ENCODE assay signal across 1 cellular context in the genomic region with DNA sequence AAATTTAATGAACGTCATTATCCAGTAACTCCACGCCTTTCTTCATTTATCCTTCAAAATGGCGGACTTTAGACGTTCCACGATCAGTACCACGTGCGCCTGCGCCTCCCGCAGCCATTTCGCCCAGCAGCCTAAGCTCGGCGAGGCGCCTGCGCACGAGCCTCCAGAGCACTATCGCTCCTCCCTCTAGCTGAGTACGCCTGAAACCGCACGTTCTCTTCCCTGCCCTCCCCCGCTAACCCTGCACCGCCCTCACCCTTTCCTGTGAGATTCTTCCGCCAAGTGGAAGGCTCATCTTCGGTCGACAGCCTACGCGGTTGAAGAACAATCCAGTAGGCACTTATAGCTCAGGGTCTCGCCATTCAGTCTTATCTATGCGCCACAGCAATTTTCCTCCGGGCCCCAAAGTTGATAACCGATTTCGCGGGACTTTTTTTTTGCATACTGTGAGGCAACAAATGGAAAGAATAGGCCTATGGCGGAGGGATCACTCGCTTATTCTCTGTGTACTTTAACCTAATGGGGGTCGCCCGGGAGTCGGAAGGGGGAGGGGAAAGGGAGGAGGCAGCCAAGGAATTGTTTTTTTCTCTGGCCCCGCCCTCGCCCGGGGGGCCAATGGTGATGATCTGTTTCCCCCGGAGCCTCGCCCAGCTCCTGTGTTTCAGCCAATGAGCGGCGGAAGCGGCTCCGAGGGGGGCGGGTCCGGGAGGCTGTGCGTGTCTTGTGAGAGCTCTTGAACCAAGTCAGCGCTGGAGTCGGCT.
TF ChIP-seq lines count a peak whose summit lies in the region.

Gene KDM3A (plus strand): TSS at position 741 of the 761 bp plus-strand sequence. CDS start 677 bp downstream, outside the sequence.

TF ChIP-seq in K562, 482 proteins besides CTCF, POLR2A, EP300 and RAD21 (continued from another document and continues in another):
- TF ChIP-seq, protein P1, sequence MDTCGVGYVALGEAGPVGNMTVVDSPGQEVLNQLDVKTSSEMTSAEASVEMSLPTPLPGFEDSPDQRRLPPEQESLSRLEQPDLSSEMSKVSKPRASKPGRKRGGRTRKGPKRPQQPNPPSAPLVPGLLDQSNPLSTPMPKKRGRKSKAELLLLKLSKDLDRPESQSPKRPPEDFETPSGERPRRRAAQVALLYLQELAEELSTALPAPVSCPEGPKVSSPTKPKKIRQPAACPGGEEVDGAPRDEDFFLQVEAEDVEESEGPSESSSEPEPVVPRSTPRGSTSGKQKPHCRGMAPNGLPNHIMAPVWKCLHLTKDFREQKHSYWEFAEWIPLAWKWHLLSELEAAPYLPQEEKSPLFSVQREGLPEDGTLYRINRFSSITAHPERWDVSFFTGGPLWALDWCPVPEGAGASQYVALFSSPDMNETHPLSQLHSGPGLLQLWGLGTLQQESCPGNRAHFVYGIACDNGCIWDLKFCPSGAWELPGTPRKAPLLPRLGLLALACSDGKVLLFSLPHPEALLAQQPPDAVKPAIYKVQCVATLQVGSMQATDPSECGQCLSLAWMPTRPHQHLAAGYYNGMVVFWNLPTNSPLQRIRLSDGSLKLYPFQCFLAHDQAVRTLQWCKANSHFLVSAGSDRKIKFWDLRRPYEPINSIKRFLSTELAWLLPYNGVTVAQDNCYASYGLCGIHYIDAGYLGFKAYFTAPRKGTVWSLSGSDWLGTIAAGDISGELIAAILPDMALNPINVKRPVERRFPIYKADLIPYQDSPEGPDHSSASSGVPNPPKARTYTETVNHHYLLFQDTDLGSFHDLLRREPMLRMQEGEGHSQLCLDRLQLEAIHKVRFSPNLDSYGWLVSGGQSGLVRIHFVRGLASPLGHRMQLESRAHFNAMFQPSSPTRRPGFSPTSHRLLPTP (IDR thresholded peaks at IDR 0.05; ENCODE audit: borderline replicate concordance, extremely low read depth, insufficient read length) = no peak
- no peak for TF ChIP-seq U2AF2 (optimal IDR thresholded peaks at IDR 0.05; ENCODE audit: low read depth, low read length)
- peak; percentile 21; the same call in 1 of the 2 replicates for TF ChIP-seq THRAP3 (IDR thresholded peaks at IDR 0.05; ENCODE audit: borderline replicate concordance)
- peak; percentile 97 for TF ChIP-seq SP1 (CRISPR knock-in tag; IDR thresholded peaks at IDR 0.05)
- peak; percentile 69 for TF ChIP-seq POLR2B (IDR thresholded peaks at IDR 0.05; ENCODE audit: low read depth, partially characterized antibody)
- TF ChIP-seq ZNF197 (CRISPR knock-in tag; IDR thresholded peaks at IDR 0.05; ENCODE audit: low read depth) = peak; percentile 43; the same call in 1 of the 2 replicates
- peak; percentile 97 for TF ChIP-seq CC2D1A (IDR thresholded peaks at IDR 0.05)
- peak; percentile 13 for TF ChIP-seq GTF2E2 (tag; IDR thresholded peaks at IDR 0.05)
- TF ChIP-seq MLLT1 (IDR thresholded peaks at IDR 0.05) = peak; percentile 73 to 97; a peak in 3 of 4 replicates
- TF ChIP-seq RBFOX2 (IDR thresholded peaks at IDR 0.05; ENCODE audit: low read depth, low read length) = no peak
- TF ChIP-seq LEF1 (IDR thresholded peaks at IDR 0.05) = peak; percentile 100
- no peak; the same call in 1 of the 2 replicates for TF ChIP-seq ZC3H11A (IDR thresholded peaks at IDR 0.05; ENCODE audit: low read depth, low read length)
- TF ChIP-seq MCM5 (IDR thresholded peaks at IDR 0.05; ENCODE audit: low read depth) = no peak
- TF ChIP-seq RREB1 (CRISPR knock-in tag; IDR thresholded peaks at IDR 0.05) = 0 out of 2 replicates have a peak, but pooled peaks have one; percentile 58
- peak; percentile 92 for TF ChIP-seq TRIM28 (IDR thresholded peaks at IDR 0.05)
- peak; percentile 79 for TF ChIP-seq CBFA2T3 (IDR thresholded peaks at IDR 0.05)
- TF ChIP-seq HMBOX1 (IDR thresholded peaks at IDR 0.05) = no peak
- TF ChIP-seq ZNF395 (CRISPR knock-in tag; IDR thresholded peaks at IDR 0.05) = peak; percentile 96
- TF ChIP-seq BCOR (IDR thresholded peaks at IDR 0.05) = peak; percentile 88
- TF ChIP-seq NFATC3 (IDR thresholded peaks at IDR 0.05) = peak; percentile 86
- TF ChIP-seq KDM1A (IDR thresholded peaks at IDR 0.05) = peak; percentile 25 to 93; a peak in 2 of 4 replicates
- peak; percentile 93 for TF ChIP-seq MTA3 (IDR thresholded peaks at IDR 0.05; ENCODE audit: borderline replicate concordance)
- TF ChIP-seq CBFA2T2 (conservative IDR thresholded peaks at IDR 0.05) = peak; percentile 62
- 0 out of 2 replicates have a peak, but pooled peaks have one; percentile 46 for TF ChIP-seq E2F4 (CRISPR knock-in tag; IDR thresholded peaks at IDR 0.05; ENCODE audit: low read depth)
- no peak; the same call in 1 of the 2 replicates for TF ChIP-seq NR1H2 (CRISPR knock-in tag; IDR thresholded peaks at IDR 0.05)
- no peak for TF ChIP-seq NELFE (IDR thresholded peaks at IDR 0.05; ENCODE audit: insufficient read depth, insufficient read length)
- peak; percentile 75 for TF ChIP-seq ELF1 (tag; IDR thresholded peaks at IDR 0.05)
- 0 out of 2 replicates have a peak, but pooled peaks have one; percentile 32 for TF ChIP-seq ZNF212 (CRISPR knock-in tag; IDR thresholded peaks at IDR 0.05)
- no peak for TF ChIP-seq ZNF134 (CRISPR knock-in tag; conservative IDR thresholded peaks at IDR 0.05)
- no peak; the same call in none of the 2 replicates for TF ChIP-seq HCFC1 (IDR thresholded peaks at IDR 0.05; ENCODE audit: low read depth, low read length)
- TF ChIP-seq PHF8 (IDR thresholded peaks at IDR 0.05; ENCODE audit: borderline replicate concordance, low read length) = peak; percentile 2; the same call in 1 of the 2 replicates
- 0 out of 2 replicates have a peak, but pooled peaks have one; percentile 45 for TF ChIP-seq ZNF445 (CRISPR knock-in tag; IDR thresholded peaks at IDR 0.05; ENCODE audit: low read depth)
- TF ChIP-seq ILF3 (IDR thresholded peaks at IDR 0.05; ENCODE audit: borderline replicate concordance) = no peak
- TF ChIP-seq, protein P2, sequence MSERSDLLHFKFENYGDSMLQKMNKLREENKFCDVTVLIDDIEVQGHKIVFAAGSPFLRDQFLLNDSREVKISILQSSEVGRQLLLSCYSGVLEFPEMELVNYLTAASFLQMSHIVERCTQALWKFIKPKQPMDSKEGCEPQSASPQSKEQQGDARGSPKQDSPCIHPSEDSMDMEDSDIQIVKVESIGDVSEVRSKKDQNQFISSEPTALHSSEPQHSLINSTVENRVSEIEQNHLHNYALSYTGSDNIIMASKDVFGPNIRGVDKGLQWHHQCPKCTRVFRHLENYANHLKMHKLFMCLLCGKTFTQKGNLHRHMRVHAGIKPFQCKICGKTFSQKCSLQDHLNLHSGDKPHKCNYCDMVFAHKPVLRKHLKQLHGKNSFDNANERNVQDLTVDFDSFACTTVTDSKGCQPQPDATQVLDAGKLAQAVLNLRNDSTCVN (CRISPR knock-in tag; IDR thresholded peaks at IDR 0.05) = peak; percentile 83; the same call in 1 of the 2 replicates
- TF ChIP-seq RHOXF2B (CRISPR knock-in tag; conservative IDR thresholded peaks at IDR 0.05) = no peak
- no peak for TF ChIP-seq XRCC3 (IDR thresholded peaks at IDR 0.05)
- no peak for TF ChIP-seq POLR2G (IDR thresholded peaks at IDR 0.05; ENCODE audit: low read depth, low read length)
- peak; percentile 88 for TF ChIP-seq ZNF384 (IDR thresholded peaks at IDR 0.05; ENCODE audit: low read depth, low read length)
- peak; percentile 25 for TF ChIP-seq PCBP1 (IDR thresholded peaks at IDR 0.05; ENCODE audit: low read depth, low read length, poor library complexity, severe bottlenecking)
- TF ChIP-seq HNRNPL (IDR thresholded peaks at IDR 0.05; ENCODE audit: low read depth, low read length) = no peak
- TF ChIP-seq GTF2F1 (IDR thresholded peaks at IDR 0.05; ENCODE audit: low read depth, low read length) = no peak
- TF ChIP-seq TSC22D4 (tag; IDR thresholded peaks at IDR 0.05) = no peak
- no peak for TF ChIP-seq TFE3 (CRISPR knock-in tag; IDR thresholded peaks at IDR 0.05)
- TF ChIP-seq ZNF12 (CRISPR knock-in tag; IDR thresholded peaks at IDR 0.05) = no peak
- TF ChIP-seq ESRRB (CRISPR knock-in tag; IDR thresholded peaks at IDR 0.05; ENCODE audit: borderline replicate concordance) = no peak
